ENCODE assay signal across 1 cellular context in the genomic region with DNA sequence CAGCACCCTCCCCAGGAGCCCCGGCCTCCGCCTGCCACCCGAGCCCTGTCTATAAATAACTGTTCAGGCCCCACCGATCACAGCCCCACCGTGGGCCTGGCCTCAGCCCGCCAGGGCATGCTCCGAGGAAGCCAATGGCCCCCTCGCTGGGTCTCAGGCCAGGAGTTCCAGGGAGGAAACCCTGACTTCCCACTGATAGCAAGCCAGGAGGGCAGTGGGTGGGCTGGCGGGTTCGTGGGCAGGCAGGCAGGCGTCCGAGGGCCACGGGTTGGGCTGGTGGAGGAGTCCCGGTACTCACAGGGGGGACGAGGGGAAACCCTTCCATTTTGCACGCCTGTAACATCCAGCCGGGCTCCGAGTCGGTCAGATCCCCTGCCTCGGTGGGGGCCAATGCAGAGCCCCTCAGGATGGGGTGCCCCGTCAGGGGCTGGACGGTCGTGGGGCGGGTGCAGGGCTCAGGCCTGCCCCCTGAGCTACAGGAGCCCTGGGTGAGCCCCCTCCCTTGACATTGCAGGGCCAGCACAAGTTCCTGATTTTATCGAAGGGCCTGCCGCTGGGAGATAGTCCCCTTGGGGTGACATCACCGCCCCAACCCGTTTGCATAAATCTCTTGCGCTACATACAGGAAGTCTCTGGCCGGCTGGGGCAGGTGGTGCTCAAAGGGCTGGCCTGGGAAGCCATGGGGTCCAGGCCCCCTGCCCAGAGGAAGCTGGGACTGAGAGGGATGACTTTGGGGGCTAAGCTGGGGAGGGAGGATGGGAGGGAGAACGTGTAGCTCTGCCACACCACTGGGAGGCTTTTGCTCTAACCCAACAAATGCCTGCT.
TF ChIP-seq lines count a peak whose summit lies in the region.

A gene (minus strand): TSS at position 537 of the 825 bp plus-strand sequence. CDS start 194 bp downstream, at position 343.

TF ChIP-seq in K562, 482 proteins besides CTCF, POLR2A, EP300 and RAD21 (continued from another document and continues in another):
- peak; percentile 31; the same call in 1 of the 2 replicates for TF ChIP-seq TOE1 (IDR thresholded peaks at IDR 0.05; ENCODE audit: borderline replicate concordance)
- no peak for TF ChIP-seq TOE1 (CRISPR knock-in tag; IDR thresholded peaks at IDR 0.05; ENCODE audit: borderline replicate concordance, low read depth)
- TF ChIP-seq, protein P1, sequence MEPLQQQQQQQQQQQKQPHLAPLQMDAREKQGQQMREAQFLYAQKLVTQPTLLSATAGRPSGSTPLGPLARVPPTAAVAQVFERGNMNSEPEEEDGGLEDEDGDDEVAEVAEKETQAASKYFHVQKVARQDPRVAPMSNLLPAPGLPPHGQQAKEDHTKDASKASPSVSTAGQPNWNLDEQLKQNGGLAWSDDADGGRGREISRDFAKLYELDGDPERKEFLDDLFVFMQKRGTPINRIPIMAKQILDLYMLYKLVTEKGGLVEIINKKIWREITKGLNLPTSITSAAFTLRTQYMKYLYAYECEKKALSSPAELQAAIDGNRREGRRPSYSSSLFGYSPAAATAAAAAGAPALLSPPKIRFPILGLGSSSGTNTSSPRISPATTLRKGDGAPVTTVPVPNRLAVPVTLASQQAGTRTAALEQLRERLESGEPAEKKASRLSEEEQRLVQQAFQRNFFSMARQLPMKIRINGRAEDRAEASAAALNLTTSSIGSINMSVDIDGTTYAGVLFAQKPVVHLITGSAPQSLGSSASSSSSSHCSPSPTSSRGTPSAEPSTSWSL (CRISPR knock-in tag; IDR thresholded peaks at IDR 0.05; ENCODE audit: borderline replicate concordance), result no peak
- no peak for TF ChIP-seq FOXJ2 (tag; IDR thresholded peaks at IDR 0.05)
- no peak for TF ChIP-seq ZNF507 (tag; conservative IDR thresholded peaks at IDR 0.05)
- no peak for TF ChIP-seq ZNF586 (CRISPR knock-in tag; conservative IDR thresholded peaks at IDR 0.05)
- peak; percentile 86 for TF ChIP-seq RNF2 (IDR thresholded peaks at IDR 0.05)
- TF ChIP-seq KAT2B (IDR thresholded peaks at IDR 0.05; ENCODE audit: low read depth, low read length), result peak; percentile 15
- peak; percentile 83; the same call in 1 of the 2 replicates for TF ChIP-seq TCF7 (IDR thresholded peaks at IDR 0.05; ENCODE audit: borderline replicate concordance)
- TF ChIP-seq RFX5 (IDR thresholded peaks at IDR 0.05; ENCODE audit: low read depth, low read length), result no peak
- TF ChIP-seq ZNF589 (CRISPR knock-in tag; IDR thresholded peaks at IDR 0.05; ENCODE audit: low read depth), result peak; percentile 87
- TF ChIP-seq ZNF785 (CRISPR knock-in tag; IDR thresholded peaks at IDR 0.05), result no peak
- no peak; the same call in 1 of the 2 replicates for TF ChIP-seq GATAD2B (IDR thresholded peaks at IDR 0.05; ENCODE audit: borderline replicate concordance)
- TF ChIP-seq CCNT2 (IDR thresholded peaks at IDR 0.05; ENCODE audit: borderline replicate concordance, extremely low read depth, insufficient read length, low read depth, low read length), result peak; percentile 97
- TF ChIP-seq POLR2B (IDR thresholded peaks at IDR 0.05; ENCODE audit: low read depth, partially characterized antibody), result peak; percentile 82
- TF ChIP-seq CEBPG (CRISPR knock-in tag; IDR thresholded peaks at IDR 0.05), result peak; percentile 58; the same call in 1 of the 2 replicates
- TF ChIP-seq CEBPG (tag; conservative IDR thresholded peaks at IDR 0.05 in 1 of 2, IDR thresholded peaks at IDR 0.05 in 1 of 2), result peak; percentile 61 to 71
- peak; percentile 73 for TF ChIP-seq CXXC5 (CRISPR knock-in tag; IDR thresholded peaks at IDR 0.05)
- peak in 1 of 2 experiments; percentile 79; a peak in 2 of 4 replicates for TF ChIP-seq TBL1XR1 (IDR thresholded peaks at IDR 0.05; ENCODE audit: low read length in 2 of 2)
- TF ChIP-seq, protein P2, sequence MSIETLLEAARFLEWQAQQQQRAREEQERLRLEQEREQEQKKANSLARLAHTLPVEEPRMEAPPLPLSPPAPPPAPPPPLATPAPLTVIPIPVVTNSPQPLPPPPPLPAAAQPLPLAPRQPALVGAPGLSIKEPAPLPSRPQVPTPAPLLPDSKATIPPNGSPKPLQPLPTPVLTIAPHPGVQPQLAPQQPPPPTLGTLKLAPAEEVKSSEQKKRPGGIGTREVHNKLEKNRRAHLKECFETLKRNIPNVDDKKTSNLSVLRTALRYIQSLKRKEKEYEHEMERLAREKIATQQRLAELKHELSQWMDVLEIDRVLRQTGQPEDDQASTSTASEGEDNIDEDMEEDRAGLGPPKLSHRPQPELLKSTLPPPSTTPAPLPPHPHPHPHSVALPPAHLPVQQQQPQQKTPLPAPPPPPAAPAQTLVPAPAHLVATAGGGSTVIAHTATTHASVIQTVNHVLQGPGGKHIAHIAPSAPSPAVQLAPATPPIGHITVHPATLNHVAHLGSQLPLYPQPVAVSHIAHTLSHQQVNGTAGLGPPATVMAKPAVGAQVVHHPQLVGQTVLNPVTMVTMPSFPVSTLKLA (conservative IDR thresholded peaks at IDR 0.05), result peak; percentile 15 to 62; a peak in 2 of 4 replicates
- peak; percentile 82 for TF ChIP-seq STAT5A (IDR thresholded peaks at IDR 0.05; ENCODE audit: borderline replicate concordance, low read length)
- peak in 1 of 2 experiments; percentile 81; a peak in 1 of 3 replicates for TF ChIP-seq CBX3 (IDR thresholded peaks at IDR 0.05; ENCODE audit: borderline replicate concordance in 1 of 2, low read length in 2 of 2)
- TF ChIP-seq SMAD4 (CRISPR knock-in tag; conservative IDR thresholded peaks at IDR 0.05), result peak; percentile 70; the same call in 1 of the 2 replicates
- TF ChIP-seq, protein P3, sequence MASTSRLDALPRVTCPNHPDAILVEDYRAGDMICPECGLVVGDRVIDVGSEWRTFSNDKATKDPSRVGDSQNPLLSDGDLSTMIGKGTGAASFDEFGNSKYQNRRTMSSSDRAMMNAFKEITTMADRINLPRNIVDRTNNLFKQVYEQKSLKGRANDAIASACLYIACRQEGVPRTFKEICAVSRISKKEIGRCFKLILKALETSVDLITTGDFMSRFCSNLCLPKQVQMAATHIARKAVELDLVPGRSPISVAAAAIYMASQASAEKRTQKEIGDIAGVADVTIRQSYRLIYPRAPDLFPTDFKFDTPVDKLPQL (IDR thresholded peaks at IDR 0.05; ENCODE audit: extremely low read depth, insufficient read length), result no peak
- no peak for TF ChIP-seq PRPF4 (IDR thresholded peaks at IDR 0.05; ENCODE audit: insufficient read depth, low read depth, low read length, poor library complexity, severe bottlenecking)
- no peak for TF ChIP-seq RBM34 (IDR thresholded peaks at IDR 0.05; ENCODE audit: borderline replicate concordance, insufficient read depth, low read length)
- peak; percentile 26 for TF ChIP-seq ZNF263 (CRISPR knock-in tag; IDR thresholded peaks at IDR 0.05; ENCODE audit: borderline replicate concordance)
- peak; percentile 69; the same call in 1 of the 2 replicates for TF ChIP-seq GABPB1 (CRISPR knock-in tag; IDR thresholded peaks at IDR 0.05)
- TF ChIP-seq KLF13 (tag; IDR thresholded peaks at IDR 0.05; ENCODE audit: borderline replicate concordance, low read depth), result 0 out of 2 replicates have a peak, but pooled peaks have one; percentile 15
- no peak for TF ChIP-seq ZFP30 (CRISPR knock-in tag; IDR thresholded peaks at IDR 0.05; ENCODE audit: borderline replicate concordance)
- TF ChIP-seq ATF7 (IDR thresholded peaks at IDR 0.05), result peak; percentile 99
- peak; percentile 66 for TF ChIP-seq GABPA (tag; conservative IDR thresholded peaks at IDR 0.05; ENCODE audit: low read depth)
- TF ChIP-seq NRF1 (conservative IDR thresholded peaks at IDR 0.05 in 1 of 2, IDR thresholded peaks at IDR 0.05 in 1 of 2), result peak; percentile 62 to 72
- TF ChIP-seq, protein P4, sequence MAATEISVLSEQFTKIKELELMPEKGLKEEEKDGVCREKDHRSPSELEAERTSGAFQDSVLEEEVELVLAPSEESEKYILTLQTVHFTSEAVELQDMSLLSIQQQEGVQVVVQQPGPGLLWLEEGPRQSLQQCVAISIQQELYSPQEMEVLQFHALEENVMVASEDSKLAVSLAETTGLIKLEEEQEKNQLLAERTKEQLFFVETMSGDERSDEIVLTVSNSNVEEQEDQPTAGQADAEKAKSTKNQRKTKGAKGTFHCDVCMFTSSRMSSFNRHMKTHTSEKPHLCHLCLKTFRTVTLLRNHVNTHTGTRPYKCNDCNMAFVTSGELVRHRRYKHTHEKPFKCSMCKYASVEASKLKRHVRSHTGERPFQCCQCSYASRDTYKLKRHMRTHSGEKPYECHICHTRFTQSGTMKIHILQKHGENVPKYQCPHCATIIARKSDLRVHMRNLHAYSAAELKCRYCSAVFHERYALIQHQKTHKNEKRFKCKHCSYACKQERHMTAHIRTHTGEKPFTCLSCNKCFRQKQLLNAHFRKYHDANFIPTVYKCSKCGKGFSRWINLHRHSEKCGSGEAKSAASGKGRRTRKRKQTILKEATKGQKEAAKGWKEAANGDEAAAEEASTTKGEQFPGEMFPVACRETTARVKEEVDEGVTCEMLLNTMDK (IDR thresholded peaks at IDR 0.05; ENCODE audit: borderline replicate concordance, insufficient read depth, low read depth, low read length, poor library complexity, severe bottlenecking), result no peak
- TF ChIP-seq ZNF354B (CRISPR knock-in tag; IDR thresholded peaks at IDR 0.05), result no peak
- peak in 1 of 2 experiments; percentile 81; a peak in 2 of 4 replicates for TF ChIP-seq NONO (IDR thresholded peaks at IDR 0.05; ENCODE audit: low read depth in 2 of 2, low read length in 1 of 2)
- TF ChIP-seq, protein P5, sequence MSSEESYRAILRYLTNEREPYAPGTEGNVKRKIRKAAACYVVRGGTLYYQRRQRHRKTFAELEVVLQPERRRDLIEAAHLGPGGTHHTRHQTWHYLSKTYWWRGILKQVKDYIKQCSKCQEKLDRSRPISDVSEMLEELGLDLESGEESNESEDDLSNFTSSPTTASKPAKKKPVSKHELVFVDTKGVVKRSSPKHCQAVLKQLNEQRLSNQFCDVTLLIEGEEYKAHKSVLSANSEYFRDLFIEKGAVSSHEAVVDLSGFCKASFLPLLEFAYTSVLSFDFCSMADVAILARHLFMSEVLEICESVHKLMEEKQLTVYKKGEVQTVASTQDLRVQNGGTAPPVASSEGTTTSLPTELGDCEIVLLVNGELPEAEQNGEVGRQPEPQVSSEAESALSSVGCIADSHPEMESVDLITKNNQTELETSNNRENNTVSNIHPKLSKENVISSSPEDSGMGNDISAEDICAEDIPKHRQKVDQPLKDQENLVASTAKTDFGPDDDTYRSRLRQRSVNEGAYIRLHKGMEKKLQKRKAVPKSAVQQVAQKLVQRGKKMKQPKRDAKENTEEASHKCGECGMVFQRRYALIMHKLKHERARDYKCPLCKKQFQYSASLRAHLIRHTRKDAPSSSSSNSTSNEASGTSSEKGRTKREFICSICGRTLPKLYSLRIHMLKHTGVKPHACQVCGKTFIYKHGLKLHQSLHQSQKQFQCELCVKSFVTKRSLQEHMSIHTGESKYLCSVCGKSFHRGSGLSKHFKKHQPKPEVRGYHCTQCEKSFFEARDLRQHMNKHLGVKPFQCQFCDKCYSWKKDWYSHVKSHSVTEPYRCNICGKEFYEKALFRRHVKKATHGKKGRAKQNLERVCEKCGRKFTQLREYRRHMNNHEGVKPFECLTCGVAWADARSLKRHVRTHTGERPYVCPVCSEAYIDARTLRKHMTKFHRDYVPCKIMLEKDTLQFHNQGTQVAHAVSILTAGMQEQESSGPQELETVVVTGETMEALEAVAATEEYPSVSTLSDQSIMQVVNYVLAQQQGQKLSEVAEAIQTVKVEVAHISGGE (CRISPR knock-in tag; IDR thresholded peaks at IDR 0.05), result peak in 1 of 3 experiments; percentile 68; a peak in 1 of 6 replicates
- TF ChIP-seq ESRRA (IDR thresholded peaks at IDR 0.05; ENCODE audit: borderline replicate concordance, low read depth), result 0 out of 2 replicates have a peak, but pooled peaks have one; percentile 19
- TF ChIP-seq TCF3 (CRISPR knock-in tag; IDR thresholded peaks at IDR 0.05), result peak; percentile 96
- peak; percentile 65; the same call in 1 of the 2 replicates for TF ChIP-seq PHF8 (IDR thresholded peaks at IDR 0.05; ENCODE audit: borderline replicate concordance, low read length)
- TF ChIP-seq, protein P6, sequence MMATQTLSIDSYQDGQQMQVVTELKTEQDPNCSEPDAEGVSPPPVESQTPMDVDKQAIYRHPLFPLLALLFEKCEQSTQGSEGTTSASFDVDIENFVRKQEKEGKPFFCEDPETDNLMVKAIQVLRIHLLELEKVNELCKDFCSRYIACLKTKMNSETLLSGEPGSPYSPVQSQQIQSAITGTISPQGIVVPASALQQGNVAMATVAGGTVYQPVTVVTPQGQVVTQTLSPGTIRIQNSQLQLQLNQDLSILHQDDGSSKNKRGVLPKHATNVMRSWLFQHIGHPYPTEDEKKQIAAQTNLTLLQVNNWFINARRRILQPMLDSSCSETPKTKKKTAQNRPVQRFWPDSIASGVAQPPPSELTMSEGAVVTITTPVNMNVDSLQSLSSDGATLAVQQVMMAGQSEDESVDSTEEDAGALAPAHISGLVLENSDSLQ (IDR thresholded peaks at IDR 0.05), result peak; percentile 78
- no peak for TF ChIP-seq SMC3 (conservative IDR thresholded peaks at IDR 0.05; ENCODE audit: insufficient read depth, low read depth, low read length)
- peak; percentile 65 for TF ChIP-seq TBP (optimal IDR thresholded peaks at IDR 0.05; ENCODE audit: low read depth, low read length)
- TF ChIP-seq MTA1 (IDR thresholded peaks at IDR 0.05; ENCODE audit: borderline replicate concordance), result peak; percentile 62; the same call in 1 of the 2 replicates
- peak; percentile 84 for TF ChIP-seq SOX6 (IDR thresholded peaks at IDR 0.05)
- peak; percentile 69; the same call in 1 of the 2 replicates for TF ChIP-seq BRD4 (IDR thresholded peaks at IDR 0.05)
- TF ChIP-seq CBX5 (IDR thresholded peaks at IDR 0.05; ENCODE audit: borderline replicate concordance, low read depth), result peak; percentile 49; the same call in 1 of the 2 replicates
- TF ChIP-seq TFAM (CRISPR knock-in tag; conservative IDR thresholded peaks at IDR 0.05), result no peak
- TF ChIP-seq MEF2A (IDR thresholded peaks at IDR 0.05; ENCODE audit: control insufficient read depth, low read depth, low read length), result 0 out of 2 replicates have a peak, but pooled peaks have one; percentile 16
- peak; percentile 58 for TF ChIP-seq KDM5B (IDR thresholded peaks at IDR 0.05; ENCODE audit: insufficient replicate concordance, low read depth, low read length)
- TF ChIP-seq TRIM24 (IDR thresholded peaks at IDR 0.05), result peak; percentile 8 to 56; a peak in 1 of 4 replicates
- TF ChIP-seq CREM (IDR thresholded peaks at IDR 0.05; ENCODE audit: low read depth), result peak; percentile 90
